2 cellular contexts compared by ENCODE assay signal in genomic region chr10:92239185-92239599, GRCh38.
TF ChIP-seq lines count a peak whose summit lies in the region.

No MANE protein-coding gene starts in this region.

TF ChIP-seq in GM12878, 131 proteins besides CTCF, POLR2A, EP300 and RAD21:
- 0 out of 2 replicates have a peak, but pooled peaks have one; percentile 31 for TF ChIP-seq CHD1 (IDR thresholded peaks at IDR 0.05; ENCODE audit: low read depth, low read length)
- no peak for TF ChIP-seq MAX (IDR thresholded peaks at IDR 0.05; ENCODE audit: low read depth, low read length)
- TF ChIP-seq E4F1 (IDR thresholded peaks at IDR 0.05; ENCODE audit: borderline replicate concordance, partially characterized antibody) = no peak
- no peak for TF ChIP-seq PRDM15 (CRISPR knock-in tag; IDR thresholded peaks at IDR 0.05)
- TF ChIP-seq MLLT1 (IDR thresholded peaks at IDR 0.05) = peak; percentile 54; the same call in 1 of the 2 replicates

TF ChIP-seq in HepG2, 621 proteins besides CTCF, POLR2A, EP300 and RAD21:
- TF ChIP-seq SAP130 (CRISPR knock-in tag; IDR thresholded peaks at IDR 0.05; ENCODE audit: low read depth) (0 out of 2 replicates have a peak, but pooled peaks have one; percentile 4), TARDBP (CRISPR knock-in tag; IDR thresholded peaks at IDR 0.05) (0 out of 2 replicates have a peak, but pooled peaks have one; percentile 28), REPIN1 (CRISPR knock-in tag; IDR thresholded peaks at IDR 0.05; ENCODE audit: borderline replicate concordance, low read depth) (0 out of 2 replicates have a peak, but pooled peaks have one; percentile 18), ARID2 (CRISPR knock-in tag; IDR thresholded peaks at IDR 0.05; ENCODE audit: borderline replicate concordance) (peak; percentile 49; the same call in 1 of the 2 replicates), ZNF33B (CRISPR knock-in tag; IDR thresholded peaks at IDR 0.05) (no peak), ZNF598 (CRISPR knock-in tag; IDR thresholded peaks at IDR 0.05; ENCODE audit: borderline replicate concordance) (0 out of 2 replicates have a peak, but pooled peaks have one; percentile 34), GABPB1 (CRISPR knock-in tag; IDR thresholded peaks at IDR 0.05) (no peak), BORCS8-MEF2B (CRISPR knock-in tag; IDR thresholded peaks at IDR 0.05) (0 out of 2 replicates have a peak, but pooled peaks have one; percentile 6), BCL3 (CRISPR knock-in tag; IDR thresholded peaks at IDR 0.05) (peak; percentile 25; the same call in 1 of the 2 replicates), ZNF766 (CRISPR knock-in tag; IDR thresholded peaks at IDR 0.05; ENCODE audit: borderline replicate concordance) (no peak), SALL1 (CRISPR knock-in tag; IDR thresholded peaks at IDR 0.05) (0 out of 2 replicates have a peak, but pooled peaks have one; percentile 0), MXD3 (CRISPR knock-in tag; IDR thresholded peaks at IDR 0.05) (0 out of 2 replicates have a peak, but pooled peaks have one; percentile 17)
